In the genomic region with DNA sequence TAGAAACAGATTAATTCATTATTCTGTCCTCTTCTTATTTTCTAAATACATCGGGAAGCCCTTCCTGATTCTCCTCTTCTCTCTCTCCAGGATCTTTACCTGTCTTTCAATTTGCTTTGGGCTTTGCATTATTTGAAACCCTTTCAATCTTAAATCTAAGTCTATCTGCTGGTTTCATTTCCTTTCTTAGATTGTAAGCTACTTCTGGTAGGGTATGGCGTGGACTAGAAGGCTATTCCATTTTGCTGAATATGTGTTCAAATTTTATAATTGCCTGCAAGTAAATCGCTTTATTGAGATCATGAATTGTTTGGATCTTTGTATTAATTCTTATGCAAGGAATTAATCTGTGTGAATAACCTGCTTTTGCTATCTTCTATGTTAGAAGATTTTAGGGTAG, we compare ENCODE assay signal across 14 cellular contexts. TPM values are rescaled to one million over a fixed set of nuclear protein-coding genes. Genes with fewer than 3 reads are reported as not detected.
A peak's percentile ranks its signal among the peaks of the same experiment; 100 is the strongest.
DNase-seq lines count a peak whose midpoint lies in the region; ATAC-seq and TF ChIP-seq lines count a peak whose summit lies in the region.
"Had no signal": no experiment of that assay in that cellular context is flagged by ENCODE, and none has a peak within 500 bp of the region (broad histone marks: within the 10 kb centered on the region; RNA-seq: fewer than 3 reads in every experiment).

No MANE protein-coding gene starts in this region.

- no peak overlapping the region for H3K4me3 ChIP-seq in smooth muscle cell
- no peak overlapping the region for H3K4me3 ChIP-seq in gastrocnemius medialis
- H3K4me3 ChIP-seq in left lung, result no peak overlapping the region
- H3K4me3 ChIP-seq: Peyer's patch, upper lobe of left lung had no signal

- intact Hi-C loops in gastrocnemius medialis (cut with DNase I; ENCODE audit: low total_unique reads), result no loop called here
- intact Hi-C loops in left lung (cut with DNase I), result no loop called here

- peaks cover 89% of the 10 kb centered on the region for H3K79me2 ChIP-seq in smooth muscle cell (ENCODE audit: low read depth)

- H3K4me1 ChIP-seq in smooth muscle cell (ENCODE audit: low read depth), result peaks cover 6% of the 10 kb centered on the region
- peaks cover 45 to 47% of the 10 kb centered on the region in 2 donors for H3K4me1 ChIP-seq in gastrocnemius medialis
- H3K4me1 ChIP-seq in left lung, result peaks cover 0 to 43% of the 10 kb centered on the region in 2 donors

- H3K4me3 Mint-ChIP-seq in activated T-cell treated with anti-CD3 and anti-CD28 coated beads, Interleukin-2, amount 50 U/mL, for 4 hours, result peak overlapping the region; percentile 7

- TF ChIP-seq CTCF in smooth muscle cell (IDR thresholded peaks at IDR 0.05; ENCODE audit: borderline replicate concordance, insufficient read depth, poor library complexity, severe bottlenecking), result no peak
- no peak for TF ChIP-seq CTCF in gastrocnemius medialis (IDR thresholded peaks at IDR 0.05 in 4 of 5, conservative IDR thresholded peaks at IDR 0.05 in 1 of 5)
- TF ChIP-seq CTCF in left lung (IDR thresholded peaks at IDR 0.05), result no peak

- 98% methylated on average over 3 of the region's 3 CpGs for WGBS in smooth muscle cell (ENCODE audit: low lambda C conversion rate)

- H3K9me3 Mint-ChIP-seq in activated T-cell treated with anti-CD3 and anti-CD28 coated beads, Interleukin-2, amount 50 U/mL, for 4 hours, result peaks cover 15% of the 10 kb centered on the region

- no peak overlapping the region for H3K9ac ChIP-seq in smooth muscle cell (ENCODE audit: low read depth)

- no peak overlapping the region for H2AFZ ChIP-seq in smooth muscle cell (ENCODE audit: low read depth)

- H3K4me1 Mint-ChIP-seq in activated T-cell treated with anti-CD3 and anti-CD28 coated beads, Interleukin-2, amount 50 U/mL, for 4 hours (ENCODE audit: low read depth), result peaks cover 74% of the 10 kb centered on the region

- H3K27ac ChIP-seq in smooth muscle cell (ENCODE audit: low read depth) (peak overlapping the region; percentile 74), gastrocnemius medialis (peak overlapping the region in 1 of 4 donors; percentile 4), substantia nigra (ENCODE audit: low read depth, low read length, poor library complexity, severe bottlenecking) (no peak overlapping the region), left lung (no peak overlapping the region)
- H3K27ac ChIP-seq: Peyer's patch had no signal

- H3K9me3 ChIP-seq in smooth muscle cell (replicated peaks; ENCODE audit: low read depth) (no peaks in the 10 kb centered on the region), gastrocnemius medialis (no peaks in the 10 kb centered on the region), left lung (peaks cover 0 to 5% of the 10 kb centered on the region in 2 donors)
- H3K9me3 ChIP-seq: Peyer's patch, upper lobe of left lung had no signal

- H3F3A ChIP-seq in smooth muscle cell (ENCODE audit: low read depth), result peaks cover 4% of the 10 kb centered on the region

- DNase-seq in activated T-cell treated with anti-CD3 and anti-CD28 coated beads, Interleukin-2, amount 50 U/mL, for 4 hours, result no peak
- DNase-seq in activated T-cell treated with anti-CD3 and anti-CD28 coated beads for 4 hours (no peak), smooth muscle cell (lab: John Stamatoyannopoulos, UW; ENCODE audit: unreplicated experiment) (no peak), gastrocnemius medialis (no peak), substantia nigra (lab: John Stamatoyannopoulos, UW) (no peak), left lung (no peak)
- DNase-seq: activated CD8-positive, alpha-beta memory T cell treated with anti-CD3 and anti-CD28 coated beads, Interleukin-2, amount 50 U/mL, for 48 hours; left colon; NCI-H2171 treated with DMSO at 0.1 percent for 48 hours; Peyer's patch; T-helper 9 cell; upper lobe of left lung had no signal

- H3K27me3 Mint-ChIP-seq in activated T-cell treated with anti-CD3 and anti-CD28 coated beads, Interleukin-2, amount 50 U/mL, for 4 hours (ENCODE audit: low read depth), result no peaks in the 10 kb centered on the region

- peaks cover 65% of the 10 kb centered on the region for H4K20me1 ChIP-seq in smooth muscle cell (ENCODE audit: low read depth)

- peaks cover 3% of the 10 kb centered on the region for H3K36me3 ChIP-seq in smooth muscle cell (ENCODE audit: low read depth)
- no peaks in the 10 kb centered on the region for H3K36me3 ChIP-seq in gastrocnemius medialis
- no peaks in the 10 kb centered on the region for H3K36me3 ChIP-seq in left lung
- H3K36me3 ChIP-seq: Peyer's patch had no signal

- ATAC-seq in activated T-cell treated with anti-CD3 and anti-CD28 coated beads, Interleukin-2, amount 50 U/mL, for 4 hours, result no peak
- ATAC-seq in GM21528 (IDR thresholded peaks at IDR 0.05; ENCODE audit: low FRiP score, unreplicated experiment), result peak; percentile 35
- ATAC-seq in HG03460 (IDR thresholded peaks at IDR 0.05; ENCODE audit: unreplicated experiment), result peak; percentile 13
- no peak for ATAC-seq in gastrocnemius medialis
- no peak for ATAC-seq in left lung
- ATAC-seq: left colon had no signal

- no peak overlapping the region for H3K4me2 ChIP-seq in smooth muscle cell

- peaks cover 43% of the 10 kb centered on the region for H3K36me3 Mint-ChIP-seq in activated T-cell treated with anti-CD3 and anti-CD28 coated beads, Interleukin-2, amount 50 U/mL, for 4 hours (ENCODE audit: insufficient read depth)

- H3K27me3 ChIP-seq in smooth muscle cell (ENCODE audit: low read depth) (no peaks in the 10 kb centered on the region), gastrocnemius medialis (no peaks in the 10 kb centered on the region), left lung (no peaks in the 10 kb centered on the region)
- H3K27me3 ChIP-seq: Peyer's patch, upper lobe of left lung had no signal

- TF ChIP-seq POLR2A in gastrocnemius medialis (IDR thresholded peaks at IDR 0.05), result no peak

- in situ Hi-C loops in gastrocnemius medialis (cut with MboI; ENCODE audit: low sequenced_read_pairs in 4 of 4), result no loop called here

RNA-seq across cellular contexts. Expression of a gene that starts 11.1 kb away (rescaled TPM):
- total RNA-seq in activated T-cell treated with anti-CD3 and anti-CD28 coated beads, Interleukin-2, amount 50 U/mL, for 4 hours, result 10 to 100 TPM; 12.9 to 14.7 (median 14.7) TPM
- 30.2 and 49.8 TPM in 2 replicates for total RNA-seq in smooth muscle cell
- polyA plus RNA-seq in smooth muscle cell, result 16.0 and 22.7 TPM in 2 replicates
- 10 to 100 TPM; 28.6 to 52.0 (median 35.2) TPM for total RNA-seq in gastrocnemius medialis
- 10 to 100 TPM; 36.4 to 42.3 TPM for total RNA-seq in left lung

RNA-seq across cellular contexts. Expression of a gene that starts 37.8 kb away (rescaled TPM):
- under 1 TPM; 0.71 to 0.92 (median 0.76) TPM for total RNA-seq in activated T-cell treated with anti-CD3 and anti-CD28 coated beads, Interleukin-2, amount 50 U/mL, for 4 hours
- total RNA-seq in smooth muscle cell, result 26.4 and 33.8 TPM in 2 replicates
- 47.6 and 54.5 TPM in 2 replicates for polyA plus RNA-seq in smooth muscle cell
- 10 to 100 TPM; 16.5 to 73.4 (median 44.3) TPM for total RNA-seq in gastrocnemius medialis
- 10 to 100 TPM; 45.1 to 47.0 TPM for total RNA-seq in left lung

Comparison
In these comparisons a context has a peak if more than half of its experiments do, and no peak if none do; other contexts are left out.
1. ATAC-seq: peak in GM21528 (single experiment) and HG03460 (single experiment); none in activated T-cell treated with anti-CD3 and anti-CD28 coated beads, Interleukin-2, amount 50 U/mL, for 4 hours (0 of 2), gastrocnemius medialis (0 of 2) and left lung (single experiment).
2. RNA of a gene that starts 37.8 kb away (total RNA-seq): 16.5 to 73.4 TPM in gastrocnemius medialis, 45.1 to 47.0 TPM in left lung and 26.4 to 33.8 TPM in smooth muscle cell; 0.71 to 0.92 TPM in activated T-cell treated with anti-CD3 and anti-CD28 coated beads, Interleukin-2, amount 50 U/mL, for 4 hours; every median in the first group is over 4 times any median in the second.